ENCODE assay signal across 27 cellular contexts in the genomic region with DNA sequence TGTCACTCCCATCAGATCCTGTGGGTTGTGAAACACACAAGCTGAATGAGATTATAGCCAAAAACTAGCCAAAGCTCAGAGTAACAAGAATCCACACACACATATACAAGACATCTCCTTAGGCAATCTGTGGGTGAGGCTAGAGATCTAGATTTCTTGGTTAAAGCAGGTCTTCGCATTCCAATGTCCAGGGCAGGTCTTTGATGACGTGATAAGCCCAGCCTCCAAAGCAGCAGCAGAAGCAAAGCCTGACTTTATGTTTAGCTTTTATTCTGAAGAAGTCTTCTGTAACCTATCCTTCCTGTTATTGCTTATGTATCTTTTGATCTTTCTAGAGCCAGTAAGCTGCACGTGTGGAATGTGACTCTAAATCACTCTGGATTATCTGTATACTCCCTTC.
A peak's percentile ranks its signal among the peaks of the same experiment; 100 is the strongest.
DNase-seq lines count a peak whose midpoint lies in the region; ATAC-seq, FAIRE-seq and TF ChIP-seq lines count a peak whose summit lies in the region.
"Had no signal": no experiment of that assay in that cellular context is flagged by ENCODE, and none has a peak within 500 bp of the region (broad histone marks: within the 10 kb centered on the region; RNA-seq: fewer than 3 reads in every experiment).

No MANE protein-coding gene starts in this region.

- H3K4me1 ChIP-seq in PC-9 (replicated peaks; ENCODE audit: insufficient read depth), result peaks cover 18% of the 10 kb centered on the region
- H3K4me1 ChIP-seq in foreskin keratinocyte, result peaks cover 11% of the 10 kb centered on the region
- H3K4me1 ChIP-seq in trophoblast cell (ENCODE audit: control insufficient read depth in 1 of 2, insufficient read depth in 2 of 2, low read length in 2 of 2), result peaks cover 0 to 2% of the 10 kb centered on the region in 2 experiments
- H3K4me1 ChIP-seq in HepG2 (ENCODE audit: insufficient read depth, low read length), result no peaks in the 10 kb centered on the region
- H3K4me1 ChIP-seq: pancreas, right lobe of liver had no signal

- H2BK120ac ChIP-seq in trophoblast cell (ENCODE audit: insufficient read depth, low read length, poor library complexity), result no peak overlapping the region

- no peak overlapping the region for H3K14ac ChIP-seq in trophoblast cell (ENCODE audit: low read length)

- no peaks in the 10 kb centered on the region for H3K36me3 ChIP-seq in PC-9 (ENCODE audit: low read depth)
- H3K36me3 ChIP-seq in trophoblast cell (ENCODE audit: control insufficient read depth in 1 of 2, insufficient read depth in 2 of 2, low read length in 2 of 2), result no peaks in the 10 kb centered on the region
- no peaks in the 10 kb centered on the region for H3K36me3 ChIP-seq in HepG2 (replicated peaks in 1 of 2; ENCODE audit: control insufficient read depth in 1 of 2, insufficient read depth in 2 of 2, low read length in 2 of 2)
- H3K36me3 ChIP-seq: pancreas, right lobe of liver had no signal

- WGBS in trophoblast cell (ENCODE audit: extremely low coverage, insufficient coverage, insufficient read length), result no CpG with 5 or more reads among the region's 3 CpGs
- WGBS in HepG2 (ENCODE audit: low lambda C conversion rate), result 1% methylated on average over 3 of the region's 3 CpGs

- H3K79me1 ChIP-seq in trophoblast cell (ENCODE audit: low read length), result no peaks in the 10 kb centered on the region

- no peak for ATAC-seq in foreskin keratinocyte
- no peak for ATAC-seq in HepG2
- no peak for ATAC-seq in HG03175 (IDR thresholded peaks at IDR 0.05; ENCODE audit: unreplicated experiment)
- ATAC-seq in HG03521 (IDR thresholded peaks at IDR 0.05; ENCODE audit: unreplicated experiment), result no peak
- ATAC-seq: GM12878; mucosa of descending colon; pancreas; stimulated activated effector memory CD8-positive, alpha-beta T cell treated with anti-CD3 and anti-CD28 coated beads, Interleukin-12 subunit alpha, Interleukin-12 subunit beta, amount 100 ng/mL, for 72 hours had no signal

- H3K18ac ChIP-seq in trophoblast cell (ENCODE audit: low read length), result no peak overlapping the region

- no peak for TF ChIP-seq POLR2A in HepG2 (IDR thresholded peaks at IDR 0.05; ENCODE audit: insufficient read depth in 1 of 2, low read depth in 2 of 2, low read length in 2 of 2)

- H2AFZ ChIP-seq in PC-9 (no peak overlapping the region), trophoblast cell (ENCODE audit: insufficient read depth, low read length, poor library complexity) (no peak overlapping the region), HepG2 (ENCODE audit: low read length) (no peak overlapping the region)

- DNase-seq in ELF-1 (ENCODE audit: low read depth, low spot score) (peak; percentile 29), PC-9 (peak; percentile 29 to 46), foreskin keratinocyte (peak in 1 of 2 donors; percentile 64), trophoblast cell (peak; percentile 84 to 95), HepG2 (ENCODE audit: low spot score) (no peak)
- DNase-seq: activated B cell treated with CpG ODN at 0.5 μM for 24 hours; activated CD4-positive, alpha-beta memory T cell treated with anti-CD3 and anti-CD28 coated beads for 36 hours; activated CD8-positive, alpha-beta memory T cell treated with anti-CD3 and anti-CD28 coated beads, Interleukin-2, amount 50 U/mL, for 4 hours; activated naive CD4-positive, alpha-beta T cell treated with anti-CD3 and anti-CD28 coated beads, Interleukin-2, amount 50 U/mL, for 16 hours; Calu3; caudate nucleus; HCEC 1CT; Kasumi-1; kidney; mucosa of descending colon; pancreas; right lobe of liver; SHP77; stimulated activated CD4-positive, alpha-beta T cell treated with anti-CD3 and anti-CD28 coated beads, Interleukin-12 subunit alpha, Interleukin-12 subunit beta, amount 100 ng/mL, for 4 hours; stimulated activated CD4-positive, alpha-beta T cell treated with anti-CD3 and anti-CD28 coated beads, Interleukin-4, amount 100 ng/mL, for 1 hour; substantia nigra had no signal

- H3K27ac ChIP-seq in PC-9 (no peak overlapping the region), foreskin keratinocyte (no peak overlapping the region), trophoblast cell (ENCODE audit: low read depth, low read length) (no peak overlapping the region), HepG2 (ENCODE audit: extremely low read length, insufficient read depth, low read length) (no peak overlapping the region)
- H3K27ac ChIP-seq: pancreas, right lobe of liver had no signal

- H3K4ac ChIP-seq in trophoblast cell (ENCODE audit: low read depth, low read length), result no peak overlapping the region

- intact Hi-C loops in PC-9 (cut with micrococcal nuclease; ENCODE audit: unreplicated experiment) (loop anchor here (5.0 kb wide), 1 partner anchor 68 kb away; no protein-coding TSS in a partner anchor), HepG2 (cut with micrococcal nuclease; ENCODE audit: unreplicated experiment) (no loop called here)

- H2BK12ac ChIP-seq in trophoblast cell (ENCODE audit: low read length), result no peak overlapping the region

- H4K20me1 ChIP-seq in PC-9 (ENCODE audit: insufficient read depth) (no peaks in the 10 kb centered on the region), HepG2 (ENCODE audit: insufficient read depth, low read length) (no peaks in the 10 kb centered on the region)

- H4K91ac ChIP-seq in trophoblast cell (ENCODE audit: low read depth, low read length), result no peak overlapping the region

- TF ChIP-seq CTCF in PC-9 (conservative IDR thresholded peaks at IDR 0.05) (no peak), foreskin keratinocyte (conservative IDR thresholded peaks at IDR 0.05) (peak; percentile 7), HepG2 (CRISPR knock-in tag; IDR thresholded peaks at IDR 0.05) (no peak)

- BruUV-seq in PC-9 (replicated peaks; lab: Mats Ljungman, UMichigan), result no TSS peak
- no TSS peak for BruUV-seq in HepG2 (replicated peaks; lab: Mats Ljungman, UMichigan)

- H3K9me2 ChIP-seq in PC-9 (ENCODE audit: insufficient read depth), result 0 out of 2 replicates have a peak, but pooled peaks cover 3% of the 10 kb centered on the region

- no peak overlapping the region for H3K4me3 ChIP-seq in PC-9
- H3K4me3 ChIP-seq in trophoblast cell (ENCODE audit: low read depth, low read length), result no peak overlapping the region
- H3K4me3 ChIP-seq in HepG2 (replicated peaks in 1 of 3; ENCODE audit: insufficient read depth in 1 of 3, low read depth in 2 of 3, low read length in 3 of 3), result no peak overlapping the region
- H3K4me3 ChIP-seq: GM12878, mucosa of descending colon, pancreas, right lobe of liver had no signal

- no peak overlapping the region for H2BK5ac ChIP-seq in trophoblast cell (ENCODE audit: low read depth, low read length, poor library complexity)

- FAIRE-seq in HepG2 (lab: Jason Lieb, UNC), result no peak
- FAIRE-seq: astrocyte, endometrium, GM12878, kidney, pancreas had no signal

- in situ Hi-C loops in HepG2 (cut with HindIII; ENCODE audit: extremely low pct_ligation_motif_present, low pct_unique_long_range_greater_than_20kb), result no loop called here

- H3K27me3 ChIP-seq in PC-9 (ENCODE audit: insufficient read depth, low read depth) (no peaks in the 10 kb centered on the region), foreskin keratinocyte (no peaks in the 10 kb centered on the region), trophoblast cell (ENCODE audit: insufficient read depth, low read length) (no peaks in the 10 kb centered on the region), HepG2 (ENCODE audit: control insufficient read depth in 1 of 2, insufficient read depth in 2 of 2, low read length in 2 of 2) (no peaks in the 10 kb centered on the region; a peak in 1 of 5 replicates)
- H3K27me3 ChIP-seq: pancreas, right lobe of liver had no signal

- POLR2A ChIA-PET in PC-9 (lab: Charles Lee; ENCODE audit: unreplicated experiment) (interaction anchor here (0.6 to 0.9 kb wide), 2 partner anchors 42 to 210 kb away, joined by 4 to 8 read pairs; no protein-coding TSS in a partner anchor), HepG2 (lab: Yijun Ruan, JAX) (no interaction called here)

- no peak overlapping the region for H3K4me2 ChIP-seq in PC-9
- H3K4me2 ChIP-seq in trophoblast cell (ENCODE audit: low read length), result no peak overlapping the region
- no peak overlapping the region for H3K4me2 ChIP-seq in HepG2 (ENCODE audit: low read depth, low read length)

- H3K23ac ChIP-seq in trophoblast cell (ENCODE audit: low read length), result no peak overlapping the region

- H3K9ac ChIP-seq in trophoblast cell (ENCODE audit: low read length) (no peak overlapping the region), HepG2 (ENCODE audit: insufficient read depth, low read depth, low read length) (no peak overlapping the region)

- peaks cover 14% of the 10 kb centered on the region for H3F3A ChIP-seq in PC-9 (ENCODE audit: insufficient read depth, low read depth)

- no peak overlapping the region for H4K8ac ChIP-seq in trophoblast cell (ENCODE audit: low read depth, low read length)

- no peak for TF ChIP-seq RAD21 in HepG2 (CRISPR knock-in tag; IDR thresholded peaks at IDR 0.05)

- H3K79me2 ChIP-seq in PC-9 (ENCODE audit: low read depth) (no peaks in the 10 kb centered on the region), trophoblast cell (ENCODE audit: control insufficient read depth, insufficient read depth, low read length, poor library complexity) (no peaks in the 10 kb centered on the region), HepG2 (ENCODE audit: insufficient read depth, low read length) (no peaks in the 10 kb centered on the region)

- no peak for TF ChIP-seq EP300 in HepG2 (IDR thresholded peaks at IDR 0.05; ENCODE audit: low read depth in 2 of 2, low read length in 2 of 2)
- no peak for TF ChIP-seq EP300 in HepG2 (CRISPR knock-in tag; IDR thresholded peaks at IDR 0.05; ENCODE audit: borderline replicate concordance)

- CTCF ChIA-PET in PC-9 (lab: Charles Lee), result no interaction called here
- CTCF ChIA-PET in HepG2 (lab: Yijun Ruan, JAX; ENCODE audit: low intra/inter-chr PET ratio, low total read pairs), result no interaction called here

- no peak overlapping the region for H4K12ac ChIP-seq in trophoblast cell (ENCODE audit: low read depth, low read length)

- H3K9me3 ChIP-seq in PC-9 (ENCODE audit: insufficient read depth, low read depth) (no peaks in the 10 kb centered on the region), trophoblast cell (ENCODE audit: insufficient read depth, low read depth, low read length) (no peaks in the 10 kb centered on the region), HepG2 (ENCODE audit: low read length) (no peaks in the 10 kb centered on the region)
- H3K9me3 ChIP-seq: mucosa of descending colon, pancreas, right lobe of liver had no signal

- no peak overlapping the region for H2AK5ac ChIP-seq in trophoblast cell (ENCODE audit: low read length)

TF ChIP-seq in HepG2, 621 proteins besides CTCF, POLR2A, EP300 and RAD21 (continues in another document):
- TF ChIP-seq SMAD9 (CRISPR knock-in tag; IDR thresholded peaks at IDR 0.05), result no peak
- no peak for TF ChIP-seq ZNF547 (CRISPR knock-in tag; IDR thresholded peaks at IDR 0.05)
- no peak for TF ChIP-seq SNRNP70 (IDR thresholded peaks at IDR 0.05; ENCODE audit: low read depth, low read length)
- TF ChIP-seq ZNF567 (CRISPR knock-in tag; IDR thresholded peaks at IDR 0.05; ENCODE audit: borderline replicate concordance), result no peak
- TF ChIP-seq FOXA3 (CRISPR knock-in tag; IDR thresholded peaks at IDR 0.05), result no peak
- TF ChIP-seq ZNF430 (CRISPR knock-in tag; IDR thresholded peaks at IDR 0.05), result no peak
- no peak for TF ChIP-seq PTBP1 (IDR thresholded peaks at IDR 0.05; ENCODE audit: low read depth, low read length, poor library complexity, severe bottlenecking)
- no peak for TF ChIP-seq PHF8 (CRISPR knock-in tag; IDR thresholded peaks at IDR 0.05)
- no peak for TF ChIP-seq NPAS2 (CRISPR knock-in tag; IDR thresholded peaks at IDR 0.05; ENCODE audit: borderline replicate concordance)
